ENCODE assay signal across 11 cellular contexts in the genomic region with DNA sequence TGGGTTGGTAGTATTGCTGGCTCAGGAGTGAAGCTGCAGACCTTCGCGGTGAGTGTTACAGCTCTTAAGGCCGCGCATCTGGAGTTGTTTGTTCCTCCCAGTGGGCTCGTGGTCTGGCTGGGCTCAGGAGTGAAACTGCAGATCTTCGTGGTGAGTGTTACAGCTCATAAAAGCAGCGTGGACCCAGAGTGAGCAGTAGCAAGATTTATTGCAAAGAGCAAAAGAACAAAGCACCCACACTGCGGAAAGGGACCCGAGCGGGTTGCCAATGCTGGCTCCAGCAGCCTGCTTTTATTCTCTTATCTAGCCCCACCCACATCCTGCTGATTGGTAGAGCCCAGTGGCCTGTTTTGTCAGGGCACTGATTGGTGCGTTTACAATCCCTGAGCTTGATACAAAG. TPM values are rescaled to one million over a fixed set of nuclear protein-coding genes. Genes with fewer than 3 reads are reported as not detected.
DNase-seq lines count a peak whose midpoint lies in the region; ATAC-seq and TF ChIP-seq lines count a peak whose summit lies in the region.
"Not testable (repeated sequence)": the region's sequence is repeated elsewhere in the genome, so short reads cannot be mapped to it uniquely, and the experiment has no call there.
"Had no signal": no experiment of that assay in that cellular context is flagged by ENCODE, and none has a peak within 500 bp of the region (broad histone marks: within the 10 kb centered on the region; RNA-seq: fewer than 3 reads in every experiment).

No MANE protein-coding gene starts in this region.

- H3K27ac ChIP-seq in lower lobe of right lung (peak overlapping the region; percentile 80), uterus (peak overlapping the region; percentile 79 to 95)

- H3K4me1 ChIP-seq in lower lobe of right lung, result peaks cover 53% of the 10 kb centered on the region
- H3K4me1 ChIP-seq in uterus, result not testable (repeated sequence)

- not testable (repeated sequence) for H3K36me3 Mint-ChIP-seq in dendritic cell treated with granulocyte-macrophage colony-stimulating factor and Interleukin-4, amounts not matched to agents 40 ng/mL and 50 ng/mL, for 4 days (ENCODE audit: low read depth)

- peak overlapping the region; percentile 68 for H3K4me3 Mint-ChIP-seq in dendritic cell treated with granulocyte-macrophage colony-stimulating factor and Interleukin-4, amounts not matched to agents 40 ng/mL and 50 ng/mL, for 4 days

- not testable (repeated sequence) for TF ChIP-seq POLR2A in uterus (IDR thresholded peaks at IDR 0.05)

- H3K9me3 ChIP-seq in lower lobe of right lung, uterus: not testable (repeated sequence)

- not testable (repeated sequence) for H3K9me3 Mint-ChIP-seq in dendritic cell treated with granulocyte-macrophage colony-stimulating factor and Interleukin-4, amounts not matched to agents 40 ng/mL and 50 ng/mL, for 4 days

- not testable (repeated sequence) for ATAC-seq in lower lobe of right lung

- TF ChIP-seq CTCF in lower lobe of right lung (IDR thresholded peaks at IDR 0.05); uterus (IDR thresholded peaks at IDR 0.05): not testable (repeated sequence)

- intact Hi-C loops in dendritic cell treated with granulocyte-macrophage colony-stimulating factor and Interleukin-4, amounts not matched to agents 40 ng/mL and 50 ng/mL, for 4 days (cut with micrococcal nuclease); lower lobe of right lung (cut with DNase I); uterus (cut with DNase I; ENCODE audit: low total_unique reads): not testable (repeated sequence)

- peak overlapping the region; percentile 77 for H3K27ac Mint-ChIP-seq in dendritic cell treated with granulocyte-macrophage colony-stimulating factor and Interleukin-4, amounts not matched to agents 40 ng/mL and 50 ng/mL, for 4 days

- peaks cover 62% of the 10 kb centered on the region for H3K4me1 Mint-ChIP-seq in dendritic cell treated with granulocyte-macrophage colony-stimulating factor and Interleukin-4, amounts not matched to agents 40 ng/mL and 50 ng/mL, for 4 days (ENCODE audit: low read depth)

- not testable (repeated sequence) for H3K27me3 ChIP-seq in lower lobe of right lung (ENCODE audit: low read depth); uterus

- not testable (repeated sequence) for H3K36me3 ChIP-seq in lower lobe of right lung, uterus

- DNase-seq in NK-92 treated with Interleukin-12 subunit alpha and Interleukin-12 subunit beta, amount 100 ng/mL, for 24 hours (lab: John Stamatoyannopoulos, UW), result peak; percentile 39
- DNase-seq in activated CD4-positive, alpha-beta T cell treated with anti-CD3 and anti-CD28 coated beads, Interleukin-2, amount 50 U/mL, for 24 hours (ENCODE audit: low read depth in 1 of 2, low spot score in 1 of 2), result peak; percentile 52 to 61
- DNase-seq in activated T-helper 9 cell treated with anti-CD3 and anti-CD28 coated beads, Interleukin-2, amount 50 U/mL, for 16 hours (ENCODE audit: low read depth), result peak; percentile 66
- not testable (repeated sequence) for DNase-seq in lower lobe of right lung
- DNase-seq in stimulated activated CD4-positive, alpha-beta T cell treated with anti-CD3 and anti-CD28 coated beads, Interleukin-12 subunit alpha, Interleukin-12 subunit beta, amount 100 ng/mL, for 24 hours (ENCODE audit: low read depth in 2 of 2), result peak; percentile 56 to 58
- peak; percentile 54 to 63 for DNase-seq in stimulated activated CD8-positive, alpha-beta memory T cell treated with anti-CD3 and anti-CD28 coated beads, Interleukin-4, amount 100 ng/mL, for 1 hour (ENCODE audit: low read depth in 2 of 2, low spot score in 1 of 2)
- DNase-seq in uterus, result peak; percentile 27 to 35

- H3K27me3 Mint-ChIP-seq in dendritic cell treated with granulocyte-macrophage colony-stimulating factor and Interleukin-4, amounts not matched to agents 40 ng/mL and 50 ng/mL, for 4 days, result not testable (repeated sequence)

- peak overlapping the region; percentile 63 for H3K4me3 ChIP-seq in lower lobe of right lung
- not testable (repeated sequence) for H3K4me3 ChIP-seq in uterus

RNA-seq across cellular contexts. Expression of a gene that starts 1.3 kb away (rescaled TPM):
- 48.8 TPM for total RNA-seq in lower lobe of right lung
- 10 to 100 TPM; 18.4 to 95.0 (median 50.5) TPM for total RNA-seq in uterus

RNA-seq across cellular contexts. Expression of a gene that starts 48.6 kb away (rescaled TPM):
- total RNA-seq in lower lobe of right lung (not detected), uterus (not detected)
- total RNA-seq: cerebellum, NCI-H460, omental fat pad had no signal
